Comparison of ENCODE assay signal across 21 cellular contexts in the genomic region with DNA sequence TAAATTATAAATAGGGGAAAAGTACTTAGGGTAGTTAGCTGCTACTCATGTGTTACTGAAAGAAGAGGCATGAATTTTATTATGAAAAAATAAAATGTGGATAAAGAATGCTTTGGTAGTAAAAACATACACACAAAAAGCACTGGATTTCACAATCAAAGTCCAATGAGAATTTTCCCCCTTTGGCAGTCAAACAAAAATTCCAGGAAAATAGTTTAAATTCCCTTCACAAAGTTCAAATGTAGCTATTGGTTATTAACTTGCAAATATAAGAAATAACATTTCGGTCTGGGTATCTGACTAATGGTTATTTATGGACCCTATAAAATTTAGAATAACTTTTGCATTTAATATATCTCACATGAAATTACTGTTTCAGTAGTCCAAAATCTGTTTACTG.
A peak's percentile ranks its signal among the peaks of the same experiment; 100 is the strongest.
DNase-seq lines count a peak whose midpoint lies in the region; TF ChIP-seq lines count a peak whose summit lies in the region.
"Had no signal": no experiment of that assay in that cellular context is flagged by ENCODE, and none has a peak within 500 bp of the region (broad histone marks: within the 10 kb centered on the region; RNA-seq: fewer than 3 reads in every experiment).

No MANE protein-coding gene starts in this region.

- H3K36me3 ChIP-seq in ascending aorta (no peaks in the 10 kb centered on the region), tibial artery (no peaks in the 10 kb centered on the region), neuronal stem cell (replicated peaks in 1 of 2; ENCODE audit: control insufficient read depth in 2 of 2, insufficient read depth in 2 of 2, low read length in 2 of 2) (no peaks in the 10 kb centered on the region)
- H3K36me3 ChIP-seq: colonic mucosa had no signal

- H3K9me3 ChIP-seq in ascending aorta, result no peaks in the 10 kb centered on the region
- no peaks in the 10 kb centered on the region for H3K9me3 ChIP-seq in tibial artery
- H3K9me3 ChIP-seq in neuronal stem cell (replicated peaks in 1 of 2; ENCODE audit: control insufficient read depth in 2 of 2, insufficient read depth in 1 of 2, low read depth in 1 of 2, low read length in 2 of 2), result no peaks in the 10 kb centered on the region
- H3K9me3 ChIP-seq: colonic mucosa had no signal

- no peak overlapping the region for H2AFZ ChIP-seq in neuronal stem cell (ENCODE audit: low read length)

- H3K18ac ChIP-seq in neuronal stem cell (ENCODE audit: low read length), result no peak overlapping the region

- H3K9ac ChIP-seq in neuronal stem cell (ENCODE audit: low read depth, low read length, poor library complexity), result no peak overlapping the region

- DNase-seq in GM04503 (ENCODE audit: low read depth), result peak; percentile 63
- no peak for DNase-seq in ascending aorta (ENCODE audit: low spot score in 2 of 2)
- DNase-seq in fibroblast of villous mesenchyme (ENCODE audit: low read depth), result peak; percentile 39
- DNase-seq in tibial artery, result no peak
- DNase-seq in activated gamma-delta T cell (lab: John Stamatoyannopoulos, UW), result no peak
- DNase-seq in neuronal stem cell (ENCODE audit: low spot score), result no peak
- DNase-seq in NCI-H526 treated with DMSO at 0.1 percent for 48 hours (lab: John Stamatoyannopoulos, UW), result no peak
- DNase-seq: activated CD4-positive, alpha-beta T cell treated with anti-CD3 and anti-CD28 coated beads for 48 hours; activated CD8-positive, alpha-beta memory T cell treated with anti-CD3 and anti-CD28 coated beads, Interleukin-2, amount 50 U/mL, for 4 hours; activated effector memory CD4-positive, alpha-beta T cell treated with anti-CD3 and anti-CD28 coated beads, Interleukin-2, amount 50 U/mL, for 16 hours; anterior cingulate cortex; colonic mucosa; glutamatergic neuron; naive B cell; NCI-H1694; NCI-H2227 treated with DMSO at 0.1 percent for 48 hours; NK-92 treated with Interleukin-12 subunit alpha and Interleukin-12 subunit beta, amount 100 ng/mL, for 24 hours; stimulated activated CD4-positive, alpha-beta T cell treated with anti-CD3 and anti-CD28 coated beads, Interleukin-4, amount 100 ng/mL, for 4 hours had no signal

- H3K4me3 ChIP-seq in ascending aorta, result no peak overlapping the region
- no peak overlapping the region for H3K4me3 ChIP-seq in fibroblast of villous mesenchyme (ENCODE audit: low read depth, low read length)
- H3K4me3 ChIP-seq in tibial artery, result no peak overlapping the region
- no peak overlapping the region for H3K4me3 ChIP-seq in neuronal stem cell (ENCODE audit: low read length in 2 of 2)
- H3K4me3 ChIP-seq: colonic mucosa, lung, skin epidermis had no signal

- H3K4ac ChIP-seq in neuronal stem cell (ENCODE audit: low read length), result no peak overlapping the region

- H2BK12ac ChIP-seq in neuronal stem cell (ENCODE audit: low read length), result no peak overlapping the region

- H3K27me3 ChIP-seq in ascending aorta (no peaks in the 10 kb centered on the region), tibial artery (no peaks in the 10 kb centered on the region), neuronal stem cell (ENCODE audit: control insufficient read depth in 3 of 3, insufficient read depth in 3 of 3, low read depth in 1 of 3, low read length in 3 of 3) (no peaks in the 10 kb centered on the region)
- H3K27me3 ChIP-seq: colonic mucosa had no signal

- no peak overlapping the region for H4K8ac ChIP-seq in neuronal stem cell (ENCODE audit: low read depth, low read length)

- H3K27ac ChIP-seq in ascending aorta, result peak overlapping the region; percentile 84 to 86
- H3K27ac ChIP-seq in tibial artery, result peak overlapping the region; percentile 74 to 82
- H3K27ac ChIP-seq in neuronal stem cell (replicated peaks; ENCODE audit: low read length), result no peak overlapping the region
- H3K27ac ChIP-seq: colonic mucosa, RWPE1 had no signal

- intact Hi-C loops in ascending aorta (cut with DNase I) (loop anchor here (5.0 kb wide), 1 partner anchor 47 kb away; no protein-coding TSS in a partner anchor), tibial artery (cut with DNase I; ENCODE audit: low total_unique reads) (no loop called here)

- H4K91ac ChIP-seq in neuronal stem cell (ENCODE audit: low read depth, low read length, poor library complexity), result no peak overlapping the region

- H2BK15ac ChIP-seq in neuronal stem cell (ENCODE audit: low read length), result no peak overlapping the region

- H3K4me2 ChIP-seq in neuronal stem cell (ENCODE audit: insufficient read depth, low read length, poor library complexity, severe bottlenecking), result no peak overlapping the region

- H3K14ac ChIP-seq in neuronal stem cell (ENCODE audit: low read length), result no peak overlapping the region

- H3K23ac ChIP-seq in neuronal stem cell (ENCODE audit: low read depth, low read length, poor library complexity), result no peak overlapping the region

- H3K4me1 ChIP-seq in ascending aorta (peaks cover 0 to 17% of the 10 kb centered on the region in 2 donors), tibial artery (peaks cover 0 to 49% (median 19%) of the 10 kb centered on the region in 4 donors), neuronal stem cell (ENCODE audit: control insufficient read depth in 2 of 2, insufficient read depth in 1 of 2, low read depth in 1 of 2, low read length in 2 of 2) (peaks cover 3 to 15% of the 10 kb centered on the region in 2 donors)
- H3K4me1 ChIP-seq: colonic mucosa had no signal

- H2BK5ac ChIP-seq in neuronal stem cell (ENCODE audit: low read length), result no peak overlapping the region

- WGBS in neuronal stem cell (ENCODE audit: extremely low coverage in 2 of 2, insufficient read length in 2 of 2, insufficient replicate concordance in 1 of 2), 2 donors, result no CpG with 5 or more reads among the region's 1 CpG

- H2AK5ac ChIP-seq in neuronal stem cell (ENCODE audit: low read depth, low read length), result no peak overlapping the region

- no peaks in the 10 kb centered on the region for H3K79me1 ChIP-seq in neuronal stem cell (ENCODE audit: low read depth, low read length)

- H2BK120ac ChIP-seq in neuronal stem cell (ENCODE audit: low read depth, low read length), result no peak overlapping the region

- TF ChIP-seq CTCF in ascending aorta (IDR thresholded peaks at IDR 0.05), result no peak
- TF ChIP-seq CTCF in fibroblast of villous mesenchyme (IDR thresholded peaks at IDR 0.05; ENCODE audit: insufficient read depth, low read depth, low read length), result no peak
- no peak for TF ChIP-seq CTCF in tibial artery (IDR thresholded peaks at IDR 0.05)

Comparison
In these comparisons a context has a peak if more than half of its experiments do, and no peak if none do; other contexts are left out.
1. DNase-seq: peak in GM04503 (single experiment) and fibroblast of villous mesenchyme (single experiment); none in ascending aorta (0 of 2), tibial artery (0 of 2), activated gamma-delta T cell (single experiment), neuronal stem cell (single experiment) and NCI-H526 treated with DMSO at 0.1 percent for 48 hours (single experiment).